8 cellular contexts compared by ENCODE assay signal in genomic region chr9:127915801-127916664, GRCh38. TPM values are rescaled to one million over a fixed set of nuclear protein-coding genes. Genes with fewer than 3 reads are reported as not detected.
DNase-seq lines count a peak whose midpoint lies in the region; ATAC-seq lines count a peak whose summit lies in the region.

No MANE protein-coding gene starts in this region.

- peak overlapping the region; percentile 81 to 94 (median 85) for H3K9ac ChIP-seq in BLaER1 treated with 17β-estradiol and CSF1 and Interleukin-3, amounts not matched to agents 10 nM and 100 nM

- peaks cover 85 to 95% (median 89%) of the 10 kb centered on the region in 10 experiments for H3K4me1 ChIP-seq in BLaER1 treated with 17β-estradiol and CSF1 and Interleukin-3, amounts not matched to agents 10 nM and 100 nM
- peaks cover 2% of the 10 kb centered on the region for H3K4me1 ChIP-seq in HAP-1
- peaks cover 15% of the 10 kb centered on the region for H3K4me1 ChIP-seq in right cardiac atrium (ENCODE audit: control insufficient read depth, insufficient read depth, low read length)

- no peaks in the 10 kb centered on the region for H3K27me3 Mint-ChIP-seq in activated T-cell treated with anti-CD3 and anti-CD28 coated beads, Interleukin-2, amount 50 U/mL, for 24 hours

- in situ Hi-C loops in HAP-1 (cut with MboI; ENCODE audit: low sequenced_read_pairs) = loop anchor here (10.0 to 25.0 kb wide), 2 partner anchors 181 to 979 kb away; partner anchors contain the start of gene TOR2A

- H3K36me3 Mint-ChIP-seq in activated T-cell treated with anti-CD3 and anti-CD28 coated beads, Interleukin-2, amount 50 U/mL, for 24 hours (ENCODE audit: low read depth) = peaks cover 41% of the 10 kb centered on the region

- H3K27ac ChIP-seq in BLaER1 treated with 17β-estradiol and CSF1 and Interleukin-3, amounts not matched to agents 10 nM and 100 nM = peak overlapping the region; percentile 30 to 93 (median 82); a peak in 21 of 22 replicates
- H3K27ac ChIP-seq in right cardiac atrium (ENCODE audit: low read length) = peak overlapping the region; percentile 16

- peaks cover 69% of the 10 kb centered on the region for H3K4me1 Mint-ChIP-seq in activated T-cell treated with anti-CD3 and anti-CD28 coated beads, Interleukin-2, amount 50 U/mL, for 24 hours (ENCODE audit: low read depth)

- H3K27me3 ChIP-seq in BLaER1 treated with 17β-estradiol and CSF1 and Interleukin-3, amounts not matched to agents 10 nM and 100 nM = no peaks in the 10 kb centered on the region
- no peaks in the 10 kb centered on the region for H3K27me3 ChIP-seq in HAP-1 (ENCODE audit: low read depth)
- H3K27me3 ChIP-seq in right cardiac atrium (ENCODE audit: control insufficient read depth, insufficient read depth) = no peaks in the 10 kb centered on the region

- peak overlapping the region; percentile 91 for H3K27ac Mint-ChIP-seq in activated T-cell treated with anti-CD3 and anti-CD28 coated beads, Interleukin-2, amount 50 U/mL, for 24 hours

- DNase-seq in HAP-1 (ENCODE audit: low spot score in 2 of 2) (no peak), right cardiac atrium (peak in 2 of 3 donors; percentile 29 to 44), cortex of kidney (lab: John Stamatoyannopoulos, UW) (no peak), HT-29 (ENCODE audit: low spot score) (no peak)
- peak; percentile 57 for DNase-seq in activated T-cell treated with anti-CD3 and anti-CD28 coated beads, Interleukin-2, amount 50 U/mL, for 24 hours
- DNase-seq in stimulated activated CD8-positive, alpha-beta memory T cell treated with anti-CD3 and anti-CD28 coated beads, Interleukin-4, amount 100 ng/mL, for 48 hours = peak; percentile 53

- H3K36me3 ChIP-seq in BLaER1 treated with 17β-estradiol and CSF1 and Interleukin-3, amounts not matched to agents 10 nM and 100 nM = peaks cover 24 to 44% (median 38%) of the 10 kb centered on the region in 11 experiments
- H3K36me3 ChIP-seq in HAP-1 (replicated peaks) = peaks cover 22% of the 10 kb centered on the region

- peak overlapping the region; percentile 79 to 97 (median 92) for H3K4me3 ChIP-seq in BLaER1 treated with 17β-estradiol and CSF1 and Interleukin-3, amounts not matched to agents 10 nM and 100 nM
- peak overlapping the region; percentile 60 for H3K4me3 ChIP-seq in HAP-1
- peak overlapping the region; percentile 65 for H3K4me3 ChIP-seq in right cardiac atrium (ENCODE audit: low read length)

- 33% methylated on average over 23 of the region's 23 CpGs for WGBS in right cardiac atrium

- peak overlapping the region; percentile 85 for H3K4me3 Mint-ChIP-seq in activated T-cell treated with anti-CD3 and anti-CD28 coated beads, Interleukin-2, amount 50 U/mL, for 24 hours

- peaks cover 0 to 34% (median 7%) of the 10 kb centered on the region in 11 experiments; a peak in 11 of 22 replicates for H4K20me1 ChIP-seq in BLaER1 treated with 17β-estradiol and CSF1 and Interleukin-3, amounts not matched to agents 10 nM and 100 nM

- intact Hi-C loops in right cardiac atrium (cut with DNase I) = loop anchor here in 2 of 4 donors (2.0 to 5.0 kb wide), 3 partner anchors 34 to 114 kb away; partner anchors contain the start of genes AK1 (in 1 of the 2) and FPGS (in 1 of the 2)

- ATAC-seq in right cardiac atrium (no peak), HG03342 (IDR thresholded peaks at IDR 0.05; ENCODE audit: unreplicated experiment) (no peak)

- H3K4me2 ChIP-seq in BLaER1 treated with 17β-estradiol and CSF1 and Interleukin-3, amounts not matched to agents 10 nM and 100 nM = peak overlapping the region; percentile 94 to 100 (median 98)

- no peaks in the 10 kb centered on the region for H3K9me3 Mint-ChIP-seq in activated T-cell treated with anti-CD3 and anti-CD28 coated beads, Interleukin-2, amount 50 U/mL, for 24 hours

- H3K9me3 ChIP-seq in BLaER1 treated with 17β-estradiol and CSF1 and Interleukin-3, amounts not matched to agents 10 nM and 100 nM (replicated peaks in 1 of 11) = no peaks in the 10 kb centered on the region
- H3K9me3 ChIP-seq in HAP-1 (no peaks in the 10 kb centered on the region), right cardiac atrium (ENCODE audit: control insufficient read depth, low read length) (no peaks in the 10 kb centered on the region)

RNA-seq across cellular contexts. Expression of gene ST6GALNAC4, which starts 0.8 kb away (rescaled TPM):
- 10 to 100 TPM; 26.3 to 36.7 (median 32.3) TPM for total RNA-seq in right cardiac atrium
- polyA plus RNA-seq in right cardiac atrium = 24.3 TPM
- total RNA-seq in HT-29 (2014; rRNA removed; shearing (Covaris generic)) = 60.1 and 84.2 TPM in 2 replicates

RNA-seq across cellular contexts. Expression of gene PIP5KL1, which starts 14.5 kb away (rescaled TPM):
- total RNA-seq in right cardiac atrium = 1 to 10 TPM in 1 of 4 donors, under 1 TPM in 1, not detected in 2; 0.29 to 1.3 TPM
- polyA plus RNA-seq in right cardiac atrium = 0.29 TPM
- total RNA-seq in HT-29 (2014; rRNA removed; shearing (Covaris generic)) = 1.2 and 3.8 TPM in 2 replicates

RNA-seq across cellular contexts. Expression of gene ST6GALNAC6, which starts 16.6 kb away (rescaled TPM):
- total RNA-seq in right cardiac atrium = 10 to 100 TPM; 60.1 to 73.7 (median 65.2) TPM
- polyA plus RNA-seq in right cardiac atrium = 55.9 TPM
- 14.5 and 16.6 TPM in 2 replicates for total RNA-seq in HT-29 (2014; rRNA removed; shearing (Covaris generic))

RNA-seq across cellular contexts. Expression of gene DPM2, which starts 21.6 kb away (rescaled TPM):
- 10 to 100 TPM; 13.6 to 20.0 (median 16.0) TPM for total RNA-seq in right cardiac atrium
- 16.4 TPM for polyA plus RNA-seq in right cardiac atrium
- 44.3 and 47.0 TPM in 2 replicates for total RNA-seq in HT-29 (2014; rRNA removed; shearing (Covaris generic))

RNA-seq across cellular contexts. Expression of gene AK1, which starts 38.6 kb away (rescaled TPM):
- total RNA-seq in right cardiac atrium = 100 to 1,000 TPM; 630 to 722 (median 659) TPM
- polyA plus RNA-seq in right cardiac atrium = 811 TPM
- total RNA-seq in HT-29 (2014; rRNA removed; shearing (Covaris generic)) = 85.0 and 101 TPM in 2 replicates

Comparison
In these comparisons a context has a peak if more than half of its experiments do, and no peak if none do; other contexts are left out.
1. DNase-seq: peak in activated T-cell treated with anti-CD3 and anti-CD28 coated beads, Interleukin-2, amount 50 U/mL, for 24 hours (single experiment), right cardiac atrium (2 of 3) and stimulated activated CD8-positive, alpha-beta memory T cell treated with anti-CD3 and anti-CD28 coated beads, Interleukin-4, amount 100 ng/mL, for 48 hours (single experiment); none in HAP-1 (0 of 2), cortex of kidney (single experiment) and HT-29 (single experiment).
2. Peak in every context shown above with its lines, with median percentiles within 50 percentile points of each other: H3K4me3 ChIP-seq.